In the genomic region with DNA sequence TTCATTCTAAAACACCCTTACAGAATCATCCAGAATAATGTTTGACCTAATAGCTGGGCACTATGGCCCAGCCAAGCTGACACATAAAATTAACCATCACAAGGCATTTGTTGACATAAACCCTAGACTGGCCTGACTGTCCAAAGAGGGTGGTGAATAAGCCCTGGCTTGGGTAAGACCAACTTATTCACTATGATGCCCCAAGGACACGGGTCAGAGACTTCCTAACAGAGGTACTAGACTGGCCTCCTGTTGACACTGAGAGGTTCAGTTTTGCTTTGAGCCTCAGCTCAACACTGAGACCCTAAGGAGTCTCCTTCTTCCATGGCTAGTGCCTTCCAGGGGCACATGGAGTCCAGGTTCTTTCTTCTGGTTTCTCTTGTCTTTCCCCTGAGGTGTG, we compare ENCODE assay signal across 17 cellular contexts. TPM values are rescaled to one million over a fixed set of nuclear protein-coding genes. Genes with fewer than 3 reads are reported as not detected.
DNase-seq lines count a peak whose midpoint lies in the region; ATAC-seq and TF ChIP-seq lines count a peak whose summit lies in the region.
"Had no signal": no experiment of that assay in that cellular context is flagged by ENCODE, and none has a peak within 500 bp of the region (broad histone marks: within the 10 kb centered on the region; RNA-seq: fewer than 3 reads in every experiment).

No MANE protein-coding gene starts in this region.

- H2BK5ac ChIP-seq in mesenchymal stem cell (ENCODE audit: low read depth, low read length, poor library complexity, severe bottlenecking): no peak overlapping the region

- CTCF ChIA-PET in MCF 10A (lab: Yijun Ruan, JAX): interaction anchor here (0.9 kb wide), 1 partner anchor 90 kb away, joined by 4 read pairs; no protein-coding TSS in a partner anchor

- no peak for TF ChIP-seq POLR2A in breast epithelium (IDR thresholded peaks at IDR 0.05)

- no peaks in the 10 kb centered on the region for H3K27me3 ChIP-seq in breast epithelium
- H3K27me3 ChIP-seq in mesenchymal stem cell (ENCODE audit: control insufficient read depth in 1 of 2, insufficient read depth in 1 of 2, low read length in 2 of 2): no peaks in the 10 kb centered on the region
- H3K27me3 ChIP-seq in subcutaneous abdominal adipose tissue (ENCODE audit: control insufficient read depth in 5 of 5, insufficient read depth in 4 of 5, low read length in 5 of 5): no peaks in the 10 kb centered on the region
- H3K27me3 ChIP-seq in left lung: no peaks in the 10 kb centered on the region

- H3K27ac Mint-ChIP-seq in MCF 10A (ENCODE audit: low read depth, unreplicated experiment): no peak overlapping the region
- H3K27ac Mint-ChIP-seq: CD14-positive monocyte; CD8-positive, alpha-beta T cell had no signal

- no peak for TF ChIP-seq CTCF in breast epithelium (IDR thresholded peaks at IDR 0.05)
- TF ChIP-seq CTCF in MCF 10A (IDR thresholded peaks at IDR 0.05; ENCODE audit: unreplicated experiment): no peak
- TF ChIP-seq CTCF in left lung (IDR thresholded peaks at IDR 0.05): no peak

- H3K4me2 ChIP-seq in mesenchymal stem cell (ENCODE audit: low read length, poor library complexity, severe bottlenecking): no peak overlapping the region

- BruUV-seq in MCF 10A (replicated peaks; lab: Mats Ljungman, UMichigan): no TSS peak

- H3K9me3 ChIP-seq in breast epithelium: no peaks in the 10 kb centered on the region
- H3K9me3 ChIP-seq in mesenchymal stem cell (ENCODE audit: control insufficient read depth, low read length): no peaks in the 10 kb centered on the region
- no peaks in the 10 kb centered on the region for H3K9me3 ChIP-seq in subcutaneous abdominal adipose tissue (ENCODE audit: control insufficient read depth in 5 of 5, low read length in 5 of 5)
- H3K9me3 ChIP-seq in left lung: no peaks in the 10 kb centered on the region

- H3K27ac ChIP-seq in breast epithelium (peak overlapping the region; percentile 15 to 48), mesenchymal stem cell (ENCODE audit: low read length, poor library complexity, severe bottlenecking) (no peak overlapping the region), subcutaneous abdominal adipose tissue (ENCODE audit: low read depth, low read length) (peak overlapping the region; percentile 3), left lung (no peak overlapping the region)
- H3K27ac ChIP-seq: 22Rv1, HL-60 had no signal

- H3K4me3 ChIP-seq in breast epithelium: no peak overlapping the region
- H3K4me3 ChIP-seq in mesenchymal stem cell (ENCODE audit: insufficient read depth in 1 of 2, low read depth in 1 of 2, low read length in 2 of 2): no peak overlapping the region
- no peak overlapping the region for H3K4me3 ChIP-seq in subcutaneous abdominal adipose tissue (ENCODE audit: low read depth in 1 of 5, low read length in 5 of 5)
- H3K4me3 ChIP-seq in left lung: no peak overlapping the region
- H3K4me3 ChIP-seq: K562 had no signal

- H3K23ac ChIP-seq in mesenchymal stem cell (ENCODE audit: low read length in 2 of 2): no peak overlapping the region

- 55% methylated on average over 1 of the region's 1 CpG for WGBS in mesenchymal stem cell

- no peak overlapping the region for H2AFZ ChIP-seq in mesenchymal stem cell (ENCODE audit: low read depth, low read length)

- peak overlapping the region; percentile 47 to 54 for H3K4ac ChIP-seq in mesenchymal stem cell (ENCODE audit: low read depth in 1 of 2, low read length in 2 of 2)

- no peak overlapping the region for H3K14ac ChIP-seq in mesenchymal stem cell (ENCODE audit: low read length in 2 of 2)

- H3K9me3 Mint-ChIP-seq in MCF 10A (ENCODE audit: unreplicated experiment): no peaks in the 10 kb centered on the region
- H3K9me3 Mint-ChIP-seq: CD8-positive, alpha-beta T cell had no signal

- POLR2A ChIA-PET in MCF 10A (lab: Yijun Ruan, JAX): no interaction called here

- peak overlapping the region; percentile 40 to 71 for H3K18ac ChIP-seq in mesenchymal stem cell (ENCODE audit: low read depth in 1 of 2, low read length in 2 of 2)

- peaks cover 0 to 9% of the 10 kb centered on the region in 2 donors for H3K4me1 ChIP-seq in breast epithelium
- H3K4me1 ChIP-seq in mesenchymal stem cell (ENCODE audit: control insufficient read depth, insufficient read depth, low read depth, low read length): peaks cover 11% of the 10 kb centered on the region
- H3K4me1 ChIP-seq in subcutaneous abdominal adipose tissue (ENCODE audit: control insufficient read depth in 5 of 5, insufficient read depth in 5 of 5, low read length in 5 of 5): peaks cover 0 to 30% (median 13%) of the 10 kb centered on the region in 5 donors
- no peaks in the 10 kb centered on the region for H3K4me1 ChIP-seq in left lung

- no peak overlapping the region for H2BK120ac ChIP-seq in mesenchymal stem cell (ENCODE audit: low read depth, low read length)

- H3K27me3 Mint-ChIP-seq in MCF 10A (ENCODE audit: insufficient read depth, unreplicated experiment): no peaks in the 10 kb centered on the region

- peak overlapping the region; percentile 28 to 29 for H2BK12ac ChIP-seq in mesenchymal stem cell (ENCODE audit: low read length in 2 of 2)

- intact Hi-C loops in breast epithelium (cut with DNase I; ENCODE audit: low total_unique reads): no loop called here
- intact Hi-C loops in MCF 10A (cut with micrococcal nuclease): no loop called here
- intact Hi-C loops in left lung (cut with DNase I): no loop called here

- peaks cover 4% of the 10 kb centered on the region for H3K36me3 Mint-ChIP-seq in MCF 10A (ENCODE audit: insufficient read depth, unreplicated experiment)
- H3K36me3 Mint-ChIP-seq: CD14-positive monocyte; CD8-positive, alpha-beta T cell had no signal

- no peak overlapping the region for H2AK5ac ChIP-seq in mesenchymal stem cell (ENCODE audit: low read length, severe bottlenecking)

- no peak for DNase-seq in breast epithelium (ENCODE audit: low spot score in 2 of 2)
- no peak for DNase-seq in MCF 10A (ENCODE audit: unreplicated experiment)
- DNase-seq in amniotic epithelial cell (ENCODE audit: low read depth): peak; percentile 18
- DNase-seq in mesenchymal stem cell: peak; percentile 56
- no peak for DNase-seq in stimulated activated CD4-positive, alpha-beta T cell treated with anti-CD3 and anti-CD28 coated beads, Interleukin-15, amount 100 ng/mL, for 24 hours
- no peak for DNase-seq in left lung
- DNase-seq: CD8-positive, alpha-beta T cell; COR-L47; DND-41; GDM1; H7 had no signal

- H3K4me3 Mint-ChIP-seq in MCF 10A (ENCODE audit: unreplicated experiment): no peak overlapping the region
- H3K4me3 Mint-ChIP-seq: CD14-positive monocyte; CD8-positive, alpha-beta T cell had no signal

- H3K9ac ChIP-seq in mesenchymal stem cell (ENCODE audit: low read length) (no peak overlapping the region), subcutaneous abdominal adipose tissue (ENCODE audit: low read length in 5 of 5) (no peak overlapping the region)

- peaks cover 6% of the 10 kb centered on the region for H3K79me1 ChIP-seq in mesenchymal stem cell (replicated peaks; ENCODE audit: low read length, poor library complexity, severe bottlenecking)

- H3K36me3 ChIP-seq in breast epithelium (no peaks in the 10 kb centered on the region), mesenchymal stem cell (ENCODE audit: control insufficient read depth in 1 of 2, insufficient read depth in 2 of 2, low read depth in 1 of 2, low read length in 2 of 2) (peaks cover 9 to 13% of the 10 kb centered on the region in 2 experiments), subcutaneous abdominal adipose tissue (ENCODE audit: control insufficient read depth in 5 of 5, insufficient read depth in 5 of 5, low read length in 5 of 5) (no peaks in the 10 kb centered on the region), left lung (no peaks in the 10 kb centered on the region)

- no peak overlapping the region for H4K8ac ChIP-seq in mesenchymal stem cell (ENCODE audit: low read length)

- peaks cover 12% of the 10 kb centered on the region for H3K4me1 Mint-ChIP-seq in MCF 10A (ENCODE audit: insufficient read depth, unreplicated experiment)
- H3K4me1 Mint-ChIP-seq: CD14-positive monocyte had no signal

- H2BK15ac ChIP-seq in mesenchymal stem cell (ENCODE audit: low read depth, poor library complexity, severe bottlenecking): peak overlapping the region; percentile 19

- H4K91ac ChIP-seq in mesenchymal stem cell (ENCODE audit: low read length): peak overlapping the region; percentile 72

- no peak for ATAC-seq in HG02870 (IDR thresholded peaks at IDR 0.05; ENCODE audit: unreplicated experiment)
- ATAC-seq in left lung: no peak
- ATAC-seq: CD8-positive, alpha-beta T cell; K562 had no signal

RNA-seq across cellular contexts. Expression of a gene that starts 21.3 kb away (rescaled TPM):
- total RNA-seq in breast epithelium (10 to 100 TPM; 21.6 to 53.6 (median 33.0) TPM), MCF 10A (2022) (132 and 134 TPM in 2 replicates), left lung (10 to 100 TPM in 1 of 2 donors, 1 to 10 TPM in 1; 6.5 to 14.7 TPM)
- polyA plus RNA-seq in mesenchymal stem cell (2013, experiment 1 of 2): 10.4 TPM
- 10.7 TPM for polyA plus RNA-seq in mesenchymal stem cell (2013, experiment 2 of 2)
- total RNA-seq: CD8-positive, alpha-beta T cell had no signal
- polyA plus RNA-seq: CD14-positive monocyte had no signal

Comparison
In these comparisons a context has a peak if more than half of its experiments do, and no peak if none do; other contexts are left out.
1. DNase-seq: peak in amniotic epithelial cell (single experiment) and mesenchymal stem cell (single experiment); none in breast epithelium (0 of 2), MCF 10A (single experiment), stimulated activated CD4-positive, alpha-beta T cell treated with anti-CD3 and anti-CD28 coated beads, Interleukin-15, amount 100 ng/mL, for 24 hours (single experiment) and left lung (0 of 2).
2. H3K27ac ChIP-seq: peak in breast epithelium (2 of 2) and subcutaneous abdominal adipose tissue (single experiment); none in mesenchymal stem cell (single experiment) and left lung (0 of 2).